ENCODE assay signal across 8 cellular contexts in genomic region chr2:134411828-134412638, GRCh38.
DNase-seq lines count a peak whose midpoint lies in the region; ATAC-seq and TF ChIP-seq lines count a peak whose summit lies in the region.

No MANE protein-coding gene starts in this region.

- H3K27me3 Mint-ChIP-seq in CD14-positive monocyte (ENCODE audit: low read depth in 3 of 3) = peaks cover 0 to 2% (median 0%) of the 10 kb centered on the region in 3 donors
- H3K27me3 Mint-ChIP-seq in activated CD4-positive, alpha-beta T cell treated with anti-CD3 and anti-CD28 coated beads, Interleukin-2, amount 10 ng/mL, durations not matched to agents 7 days and 5 days = no peaks in the 10 kb centered on the region

- peak; percentile 96 for ATAC-seq in GM19328 (IDR thresholded peaks at IDR 0.05; ENCODE audit: unreplicated experiment)
- ATAC-seq in HG03439 (IDR thresholded peaks at IDR 0.05; ENCODE audit: unreplicated experiment) = peak; percentile 96
- ATAC-seq in lower lobe of right lung = peak; percentile 82 to 85

- POLR2A ChIA-PET in activated CD4-positive, alpha-beta T cell treated with anti-CD3 and anti-CD28 coated beads, Interleukin-2, amount 10 ng/mL, durations not matched to agents 7 days and 5 days (lab: Charles Lee) = no interaction called here

- H3K4me1 Mint-ChIP-seq in CD14-positive monocyte = peaks cover 27% of the 10 kb centered on the region
- H3K4me1 Mint-ChIP-seq in activated CD4-positive, alpha-beta T cell treated with anti-CD3 and anti-CD28 coated beads, Interleukin-2, amount 10 ng/mL, durations not matched to agents 7 days and 5 days = peaks cover 40% of the 10 kb centered on the region

- no peak overlapping the region for H3K4me3 Mint-ChIP-seq in CD14-positive monocyte
- H3K4me3 Mint-ChIP-seq in activated CD4-positive, alpha-beta T cell treated with anti-CD3 and anti-CD28 coated beads, Interleukin-2, amount 10 ng/mL, durations not matched to agents 7 days and 5 days = no peak overlapping the region

- peaks cover 10% of the 10 kb centered on the region for H3K4me1 ChIP-seq in lower lobe of right lung

- DNase-seq in CD14-positive monocyte (ENCODE audit: low spot score) (no peak), NCI-H510A (lab: John Stamatoyannopoulos, UW) (peak; percentile 63), coronary artery (ENCODE audit: low spot score) (peak; percentile 79), lower lobe of right lung (no peak)
- peak; percentile 84 for DNase-seq in activated CD4-positive, alpha-beta T cell treated with anti-CD3 and anti-CD28 coated beads, Interleukin-2, amount 10 ng/mL, durations not matched to agents 7 days and 5 days
- DNase-seq in stimulated activated CD8-positive, alpha-beta memory T cell treated with anti-CD3 and anti-CD28 coated beads, Interleukin-15, amount 100 ng/mL, for 1 hour (ENCODE audit: low read depth) = peak; percentile 37

- H3K4me3 ChIP-seq in coronary artery = no peak overlapping the region
- no peak overlapping the region for H3K4me3 ChIP-seq in lower lobe of right lung

- H3K27ac Mint-ChIP-seq in CD14-positive monocyte = peak overlapping the region in 1 of 7 donors; percentile 11
- H3K27ac Mint-ChIP-seq in activated CD4-positive, alpha-beta T cell treated with anti-CD3 and anti-CD28 coated beads, Interleukin-2, amount 10 ng/mL, durations not matched to agents 7 days and 5 days = peak overlapping the region; percentile 31

- CTCF ChIA-PET in activated CD4-positive, alpha-beta T cell treated with anti-CD3 and anti-CD28 coated beads, Interleukin-2, amount 10 ng/mL, durations not matched to agents 7 days and 5 days (lab: Charles Lee) = interaction anchor here (1.0 to 3.6 kb wide), 24 partner anchors 9 to 525 kb away, joined by 3 to 53 read pairs (median 4); partner anchors contain the start of gene MGAT5

- peaks cover 28 to 39% of the 10 kb centered on the region in 2 donors for H3K36me3 Mint-ChIP-seq in CD14-positive monocyte
- no peaks in the 10 kb centered on the region for H3K36me3 Mint-ChIP-seq in activated CD4-positive, alpha-beta T cell treated with anti-CD3 and anti-CD28 coated beads, Interleukin-2, amount 10 ng/mL, durations not matched to agents 7 days and 5 days (ENCODE audit: low read depth)

- TF ChIP-seq CTCF in CD14-positive monocyte (IDR thresholded peaks at IDR 0.05) (peak; percentile 25), coronary artery (IDR thresholded peaks at IDR 0.05) (peak; percentile 55), lower lobe of right lung (IDR thresholded peaks at IDR 0.05) (peak; percentile 66)

- H3K27me3 ChIP-seq in lower lobe of right lung (ENCODE audit: low read depth) = no peaks in the 10 kb centered on the region

- H3K27ac ChIP-seq in coronary artery (no peak overlapping the region), lower lobe of right lung (no peak overlapping the region)

- H3K9me3 Mint-ChIP-seq in CD14-positive monocyte = no peaks in the 10 kb centered on the region
- H3K9me3 Mint-ChIP-seq in activated CD4-positive, alpha-beta T cell treated with anti-CD3 and anti-CD28 coated beads, Interleukin-2, amount 10 ng/mL, durations not matched to agents 7 days and 5 days = no peaks in the 10 kb centered on the region

- peaks cover 6% of the 10 kb centered on the region for H3K36me3 ChIP-seq in lower lobe of right lung

- no peaks in the 10 kb centered on the region for H3K9me3 ChIP-seq in lower lobe of right lung

- intact Hi-C loops in CD14-positive monocyte (cut with micrococcal nuclease) = no loop called here
- intact Hi-C loops in lower lobe of right lung (cut with DNase I) = loop anchor here (10.0 kb wide), 1 partner anchor 297 kb away; no protein-coding TSS in a partner anchor

Comparison
In these comparisons a context has a peak if more than half of its experiments do, and no peak if none do; other contexts are left out.
1. DNase-seq: peak in NCI-H510A (single experiment), activated CD4-positive, alpha-beta T cell treated with anti-CD3 and anti-CD28 coated beads, Interleukin-2, amount 10 ng/mL, durations not matched to agents 7 days and 5 days (single experiment), coronary artery (single experiment) and stimulated activated CD8-positive, alpha-beta memory T cell treated with anti-CD3 and anti-CD28 coated beads, Interleukin-15, amount 100 ng/mL, for 1 hour (single experiment); none in CD14-positive monocyte (single experiment) and lower lobe of right lung (single experiment).
2. Peak in every context shown above with its lines, with median percentiles within 50 percentile points of each other: CTCF ChIP-seq and ATAC-seq.